Comparison of ENCODE assay signal across 8 cellular contexts in the genomic region with DNA sequence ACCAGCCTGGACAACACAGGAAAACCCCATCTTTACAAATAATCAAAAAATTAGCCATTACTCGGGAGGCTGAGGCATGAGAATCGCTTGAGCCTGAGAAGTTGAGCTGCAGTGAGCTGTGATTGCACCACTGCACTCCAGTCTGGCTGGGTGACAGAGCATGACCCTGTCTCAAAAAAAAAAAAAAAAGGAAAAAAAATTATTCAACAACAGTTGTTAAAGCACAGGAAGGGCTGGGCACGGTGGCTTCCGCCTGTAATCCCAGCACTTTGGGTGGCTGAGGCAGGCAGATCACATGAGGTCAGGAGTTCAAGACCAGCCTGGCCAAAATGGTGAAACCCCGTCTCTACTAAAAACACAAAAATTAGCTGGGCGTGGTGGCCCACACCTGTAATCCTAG. TPM values are rescaled to one million over a fixed set of nuclear protein-coding genes. Genes with fewer than 3 reads are reported as not detected.
DNase-seq lines count a peak whose midpoint lies in the region; ATAC-seq and TF ChIP-seq lines count a peak whose summit lies in the region.
"Not testable (repeated sequence)": the region's sequence is repeated elsewhere in the genome, so short reads cannot be mapped to it uniquely, and the experiment has no call there.

No MANE protein-coding gene starts in this region.

- not testable (repeated sequence) for H3K36me3 ChIP-seq in BLaER1 treated with 17β-estradiol and CSF1 and Interleukin-3, amounts not matched to agents 10 nM and 100 nM; Karpas-422 (ENCODE audit: insufficient read depth, low read length)

- peaks cover 0 to 14% (median 0%) of the 10 kb centered on the region in 11 experiments; a peak in 5 of 22 replicates for H3K9me3 ChIP-seq in BLaER1 treated with 17β-estradiol and CSF1 and Interleukin-3, amounts not matched to agents 10 nM and 100 nM (replicated peaks in 1 of 11)
- not testable (repeated sequence) for H3K9me3 ChIP-seq in Karpas-422 (ENCODE audit: low read length)

- POLR2A ChIA-PET in RWPE1 (lab: Yijun Ruan, JAX; ENCODE audit: low non-redundant PET), result interaction anchor here (0.7 to 1.0 kb wide), 2 partner anchors 32 to 42 kb away, joined by 7 to 8 read pairs; no protein-coding TSS in a partner anchor

- not testable (repeated sequence) for TF ChIP-seq CTCF in RWPE1 (conservative IDR thresholded peaks at IDR 0.05; ENCODE audit: low read depth); VCaP (conservative IDR thresholded peaks at IDR 0.05); type B pancreatic cell (conservative IDR thresholded peaks at IDR 0.05)

- H3K27ac Mint-ChIP-seq in immature natural killer cell, result peak overlapping the region; percentile 68 to 90 (median 82)
- H3K27ac Mint-ChIP-seq in natural killer cell treated with Interleukin-12 subunit alpha and Interleukin-12 subunit beta and Interleukin-15 and Interleukin-18, amount 100 ng/mL, for 72 hours, result peak overlapping the region; percentile 79 to 88
- H3K27ac Mint-ChIP-seq in type B pancreatic cell, result peak overlapping the region; percentile 90

- peak overlapping the region in 4 of 5 donors; percentile 21 to 58 (median 50) for H3K4me3 Mint-ChIP-seq in immature natural killer cell
- not testable (repeated sequence) for H3K4me3 Mint-ChIP-seq in natural killer cell treated with Interleukin-12 subunit alpha and Interleukin-12 subunit beta and Interleukin-15 and Interleukin-18, amount 100 ng/mL, for 72 hours; type B pancreatic cell

- ATAC-seq in natural killer cell treated with Interleukin-12 subunit alpha and Interleukin-12 subunit beta and Interleukin-15 and Interleukin-18, amount 100 ng/mL, for 72 hours, result not testable (repeated sequence)

- H3K27me3 ChIP-seq in BLaER1 treated with 17β-estradiol and CSF1 and Interleukin-3, amounts not matched to agents 10 nM and 100 nM; Karpas-422 (ENCODE audit: low read length): not testable (repeated sequence)

- H3K27me3 Mint-ChIP-seq in immature natural killer cell (ENCODE audit: low read depth in 3 of 3); natural killer cell treated with Interleukin-12 subunit alpha and Interleukin-12 subunit beta and Interleukin-15 and Interleukin-18, amount 100 ng/mL, for 72 hours; type B pancreatic cell: not testable (repeated sequence)

- H3K4me1 Mint-ChIP-seq in immature natural killer cell, result peaks cover 39 to 44% of the 10 kb centered on the region in 2 donors
- peaks cover 16 to 21% of the 10 kb centered on the region in 2 donors for H3K4me1 Mint-ChIP-seq in natural killer cell treated with Interleukin-12 subunit alpha and Interleukin-12 subunit beta and Interleukin-15 and Interleukin-18, amount 100 ng/mL, for 72 hours (ENCODE audit: low read depth in 2 of 2)
- H3K4me1 Mint-ChIP-seq in type B pancreatic cell (ENCODE audit: unreplicated experiment), result not testable (repeated sequence)

- DNase-seq in Karpas-422, result peak; percentile 52
- DNase-seq in RWPE1 (ENCODE audit: low spot score); epithelial cell of prostate (ENCODE audit: low read depth, low spot score); natural killer cell treated with Interleukin-12 subunit alpha and Interleukin-12 subunit beta and Interleukin-15 and Interleukin-18, amount 100 ng/mL, for 72 hours (ENCODE audit: low spot score); type B pancreatic cell (ENCODE audit: extremely low spot score, unreplicated experiment): not testable (repeated sequence)
- peak; percentile 38 to 65 (median 51) for DNase-seq in immature natural killer cell

- H3K4me2 ChIP-seq in BLaER1 treated with 17β-estradiol and CSF1 and Interleukin-3, amounts not matched to agents 10 nM and 100 nM, result peak overlapping the region; percentile 44 to 94 (median 75)
- H3K4me2 ChIP-seq in Karpas-422 (ENCODE audit: low read depth, low read length, poor library complexity, severe bottlenecking), result not testable (repeated sequence)

- not testable (repeated sequence) for H3K9me3 Mint-ChIP-seq in immature natural killer cell; natural killer cell treated with Interleukin-12 subunit alpha and Interleukin-12 subunit beta and Interleukin-15 and Interleukin-18, amount 100 ng/mL, for 72 hours; type B pancreatic cell

- H4K20me1 ChIP-seq in BLaER1 treated with 17β-estradiol and CSF1 and Interleukin-3, amounts not matched to agents 10 nM and 100 nM; Karpas-422 (ENCODE audit: insufficient read depth, low read depth, low read length): not testable (repeated sequence)

- H2AFZ ChIP-seq in Karpas-422 (ENCODE audit: low read length), result not testable (repeated sequence)

- H3K79me2 ChIP-seq in Karpas-422 (ENCODE audit: low read length), result not testable (repeated sequence)

- H3K4me3 ChIP-seq in BLaER1 treated with 17β-estradiol and CSF1 and Interleukin-3, amounts not matched to agents 10 nM and 100 nM; Karpas-422 (ENCODE audit: low read length): not testable (repeated sequence)

- peaks cover 48 to 65% (median 55%) of the 10 kb centered on the region in 10 experiments for H3K4me1 ChIP-seq in BLaER1 treated with 17β-estradiol and CSF1 and Interleukin-3, amounts not matched to agents 10 nM and 100 nM
- H3K4me1 ChIP-seq in Karpas-422 (ENCODE audit: low read length), result peaks cover 18% of the 10 kb centered on the region

- H3K9ac ChIP-seq in BLaER1 treated with 17β-estradiol and CSF1 and Interleukin-3, amounts not matched to agents 10 nM and 100 nM, result peak overlapping the region in 9 of 11 experiments; percentile 35 to 70 (median 63); a peak in 16 of 22 replicates
- H3K9ac ChIP-seq in Karpas-422 (ENCODE audit: low read length), result 0 out of 2 replicates have a peak overlapping the region, but pooled peaks have one; percentile 17

- H3K9me2 ChIP-seq in Karpas-422 (replicated peaks; ENCODE audit: insufficient read depth, low read length), result not testable (repeated sequence)

- H3K27ac ChIP-seq in BLaER1 treated with 17β-estradiol and CSF1 and Interleukin-3, amounts not matched to agents 10 nM and 100 nM, result peak overlapping the region in 10 of 11 experiments; percentile 54 to 97 (median 84); a peak in 21 of 22 replicates
- not testable (repeated sequence) for H3K27ac ChIP-seq in Karpas-422 (ENCODE audit: low read length)
- H3K27ac ChIP-seq in RWPE1, result peak overlapping the region; percentile 75
- peak overlapping the region; percentile 95; the same call in 1 of the 2 replicates for H3K27ac ChIP-seq in VCaP
- peak overlapping the region; percentile 79 for H3K27ac ChIP-seq in epithelial cell of prostate

- CTCF ChIA-PET in RWPE1 (lab: Yijun Ruan, JAX), result not testable (repeated sequence)

- H3K36me3 Mint-ChIP-seq in immature natural killer cell; natural killer cell treated with Interleukin-12 subunit alpha and Interleukin-12 subunit beta and Interleukin-15 and Interleukin-18, amount 100 ng/mL, for 72 hours; type B pancreatic cell: not testable (repeated sequence)

RNA-seq across cellular contexts. Expression of a gene that starts 8.6 kb away (rescaled TPM):
- 121 and 180 TPM in 2 replicates for total RNA-seq in Karpas-422 (2014; rRNA removed; shearing (Covaris generic); ENCODE audit: low replicate concordance)
- polyA plus RNA-seq in immature natural killer cell, result 100 to 1,000 TPM; 176 to 253 (median 225) TPM
- 100 to 1,000 TPM; 175 to 437 TPM for total RNA-seq in natural killer cell treated with Interleukin-12 subunit alpha and Interleukin-12 subunit beta and Interleukin-15 and Interleukin-18, amount 100 ng/mL, for 72 hours
- 426 and 510 TPM in 2 replicates for total RNA-seq in type B pancreatic cell (ENCODE audit: low replicate concordance)

RNA-seq across cellular contexts. Expression of a gene that starts 16.0 kb away (rescaled TPM):
- total RNA-seq in Karpas-422 (2014; rRNA removed; shearing (Covaris generic); ENCODE audit: low replicate concordance), result 200 and 242 TPM in 2 replicates
- 100 to 1,000 TPM; 341 to 445 (median 385) TPM for polyA plus RNA-seq in immature natural killer cell
- 100 to 1,000 TPM; 130 to 141 TPM for total RNA-seq in natural killer cell treated with Interleukin-12 subunit alpha and Interleukin-12 subunit beta and Interleukin-15 and Interleukin-18, amount 100 ng/mL, for 72 hours
- total RNA-seq in type B pancreatic cell (ENCODE audit: low replicate concordance), result 106 and 148 TPM in 2 replicates

RNA-seq across cellular contexts. Expression of a gene that starts 16.5 kb away (rescaled TPM):
- 175 and 322 TPM in 2 replicates for total RNA-seq in Karpas-422 (2014; rRNA removed; shearing (Covaris generic); ENCODE audit: low replicate concordance)
- 100 to 1,000 TPM; 102 to 136 (median 127) TPM for polyA plus RNA-seq in immature natural killer cell
- total RNA-seq in natural killer cell treated with Interleukin-12 subunit alpha and Interleukin-12 subunit beta and Interleukin-15 and Interleukin-18, amount 100 ng/mL, for 72 hours, result 10 to 100 TPM; 40.7 to 42.4 TPM
- total RNA-seq in type B pancreatic cell (ENCODE audit: low replicate concordance), result 74.7 and 81.7 TPM in 2 replicates

RNA-seq across cellular contexts. Expression of a gene that starts 20.3 kb away (rescaled TPM):
- 1.6 and 3.1 TPM in 2 replicates for total RNA-seq in Karpas-422 (2014; rRNA removed; shearing (Covaris generic); ENCODE audit: low replicate concordance)
- not detected for polyA plus RNA-seq in immature natural killer cell
- not detected for total RNA-seq in natural killer cell treated with Interleukin-12 subunit alpha and Interleukin-12 subunit beta and Interleukin-15 and Interleukin-18, amount 100 ng/mL, for 72 hours
- not detected in 2 replicates for total RNA-seq in type B pancreatic cell (ENCODE audit: low replicate concordance)

RNA-seq across cellular contexts. Expression of a gene that starts 21.0 kb away (rescaled TPM):
- not detected in 2 replicates for total RNA-seq in Karpas-422 (2014; rRNA removed; shearing (Covaris generic); ENCODE audit: low replicate concordance)
- polyA plus RNA-seq in immature natural killer cell, result not detected
- total RNA-seq in natural killer cell treated with Interleukin-12 subunit alpha and Interleukin-12 subunit beta and Interleukin-15 and Interleukin-18, amount 100 ng/mL, for 72 hours, result not detected
- total RNA-seq in type B pancreatic cell (ENCODE audit: low replicate concordance), result not detected in 2 replicates
